Comparison of ENCODE assay signal across 1 cellular context in genomic region chr10:113476191-113476590, GRCh38.
TF ChIP-seq lines count a peak whose summit lies in the region.

No MANE protein-coding gene starts in this region.

TF ChIP-seq in H1, 55 proteins besides CTCF, POLR2A, EP300 and RAD21:
- no peak for TF ChIP-seq BACH1 (IDR thresholded peaks at IDR 0.05; ENCODE audit: low read length)
